In genomic region chr5:163459465-163459887, GRCh38 we compare ENCODE assay signal across 7 cellular contexts. TPM values are rescaled to one million over a fixed set of nuclear protein-coding genes. Genes with fewer than 3 reads are reported as not detected.
DNase-seq lines count a peak whose midpoint lies in the region; ATAC-seq, FAIRE-seq and TF ChIP-seq lines count a peak whose summit lies in the region.

No MANE protein-coding gene starts in this region.

- H3K9me3 Mint-ChIP-seq in GM23338 (peaks cover 3% of the 10 kb centered on the region; the same call in 2 of the 3 replicates), MCF 10A (ENCODE audit: unreplicated experiment) (no peaks in the 10 kb centered on the region)

- H3K27me3 Mint-ChIP-seq in GM23338 (ENCODE audit: insufficient read depth, low read depth, poor library complexity) (peaks cover 13% of the 10 kb centered on the region), MCF 10A (ENCODE audit: insufficient read depth, unreplicated experiment) (no peaks in the 10 kb centered on the region)

- BruUV-seq in MCF 10A (replicated peaks; lab: Mats Ljungman, UMichigan): TSS peak; percentile 69

- ATAC-seq in GM23338: no peak

- peak overlapping the region; percentile 100 for H3K27ac Mint-ChIP-seq in GM23338
- H3K27ac Mint-ChIP-seq in MCF 10A (ENCODE audit: low read depth, unreplicated experiment): peak overlapping the region; percentile 99

- peak overlapping the region; percentile 96 for H3K4me2 ChIP-seq in GM23338

- no peaks in the 10 kb centered on the region for H3K27me3 ChIP-seq in GM23338 (ENCODE audit: insufficient read depth)

- CTCF ChIA-PET in MCF 10A (lab: Yijun Ruan, JAX): interaction anchor here (1.5 to 7.3 kb wide), 9 partner anchors 9 to 1044 kb away, joined by 3 to 69 read pairs (median 13); partner anchors contain the start of gene CCNG1

- TF ChIP-seq CTCF in GM23338 (conservative IDR thresholded peaks at IDR 0.05; ENCODE audit: low read depth in 2 of 2) (no peak), MCF 10A (IDR thresholded peaks at IDR 0.05; ENCODE audit: unreplicated experiment) (no peak)

- H3K4me1 Mint-ChIP-seq in GM23338 (peaks cover 7% of the 10 kb centered on the region), MCF 10A (ENCODE audit: insufficient read depth, unreplicated experiment) (peaks cover 48% of the 10 kb centered on the region)

- H3K9me2 ChIP-seq in GM23338 (ENCODE audit: insufficient read depth): no peaks in the 10 kb centered on the region; the same call in 1 of the 2 replicates

- peaks cover 12% of the 10 kb centered on the region for H3K4me1 ChIP-seq in GM23338 (ENCODE audit: insufficient read depth)
- peaks cover 2% of the 10 kb centered on the region for H3K4me1 ChIP-seq in mesodermal cell (ENCODE audit: control insufficient read depth, insufficient read depth, low read length, poor library complexity, severe bottlenecking)

- H3K36me3 ChIP-seq in GM23338 (ENCODE audit: insufficient read depth) (peaks cover 17% of the 10 kb centered on the region; the same call in 1 of the 2 replicates), mesodermal cell (ENCODE audit: control insufficient read depth, insufficient read depth, low read length) (peaks cover 28% of the 10 kb centered on the region)

- H2AFZ ChIP-seq in GM23338: peak overlapping the region; percentile 86; the same call in 1 of the 2 replicates

- intact Hi-C loops in MCF 10A (cut with micrococcal nuclease): no loop called here

- H3K4me3 Mint-ChIP-seq in GM23338: peak overlapping the region; percentile 99
- H3K4me3 Mint-ChIP-seq in MCF 10A (ENCODE audit: unreplicated experiment): peak overlapping the region; percentile 83

- H3K4me3 ChIP-seq in GM23338: peak overlapping the region; percentile 79
- H3K4me3 ChIP-seq in mesodermal cell (ENCODE audit: extremely low read depth, insufficient read depth, low read length, poor library complexity, severe bottlenecking): peak overlapping the region; percentile 65

- POLR2A ChIA-PET in MCF 10A (lab: Yijun Ruan, JAX): interaction anchor here (0.7 to 11.4 kb wide), 12 partner anchors 11 to 1714 kb away, joined by 3 to 392 read pairs (median 16); partner anchors contain the start of genes CCNG1 and MAT2B

- peak; percentile 47 for FAIRE-seq in GM18507 (lab: Jason Lieb, UNC)

- DNase-seq in GM18507 (ENCODE audit: extremely low spot score, insufficient read length, low read depth) (no peak), GM23338 (ENCODE audit: low spot score) (peak; percentile 68), MV-4-11 (lab: John Stamatoyannopoulos, UW) (peak; percentile 51), MCF 10A (ENCODE audit: unreplicated experiment) (no peak), D341Med (ENCODE audit: low spot score) (no peak), midbrain (lab: John Stamatoyannopoulos, UW) (no peak)

- peaks cover 60% of the 10 kb centered on the region for H3K79me2 ChIP-seq in GM23338 (replicated peaks; ENCODE audit: insufficient read depth)

- WGBS in mesodermal cell (ENCODE audit: insufficient coverage in 2 of 2), 2 experiments: 0 to 4% methylated on average over 11 to 12 of the region's 18 CpGs

- H4K20me1 ChIP-seq in GM23338 (replicated peaks; ENCODE audit: insufficient read depth): no peaks in the 10 kb centered on the region

- H3F3A ChIP-seq in GM23338 (replicated peaks; ENCODE audit: low read depth): peaks cover 9% of the 10 kb centered on the region; the same call in 1 of the 2 replicates

- H3K36me3 Mint-ChIP-seq in GM23338 (ENCODE audit: low read depth) (peaks cover 36% of the 10 kb centered on the region), MCF 10A (ENCODE audit: insufficient read depth, unreplicated experiment) (peaks cover 55% of the 10 kb centered on the region)

- H3K9me3 ChIP-seq in mesodermal cell (ENCODE audit: control insufficient read depth, low read length): no peaks in the 10 kb centered on the region

- H3K27ac ChIP-seq in GM23338 (ENCODE audit: low read depth): peak overlapping the region; percentile 99
- peak overlapping the region; percentile 100 for H3K27ac ChIP-seq in mesodermal cell (ENCODE audit: low read depth, low read length, severe bottlenecking)

TF ChIP-seq in GM23338, 12 proteins besides CTCF, POLR2A, EP300 and RAD21 (continues in another document):
- TF ChIP-seq ETS1 (IDR thresholded peaks at IDR 0.05): no peak
- TF ChIP-seq CREB1 (CRISPR knock-in tag; IDR thresholded peaks at IDR 0.05; ENCODE audit: low read depth): no peak
- TF ChIP-seq NANOG (IDR thresholded peaks at IDR 0.05; ENCODE audit: borderline replicate concordance): no peak
- TF ChIP-seq REST (IDR thresholded peaks at IDR 0.05; ENCODE audit: unreplicated experiment): no peak
- TF ChIP-seq POLR2AphosphoS5 (IDR thresholded peaks at IDR 0.05; ENCODE audit: low read depth): no peak
- no peak for TF ChIP-seq ZNF114 (CRISPR knock-in tag; IDR thresholded peaks at IDR 0.05)
- no peak for TF ChIP-seq STAT1 (IDR thresholded peaks at IDR 0.05; ENCODE audit: unreplicated experiment)
- TF ChIP-seq JUNB (IDR thresholded peaks at IDR 0.05; ENCODE audit: unreplicated experiment): no peak

RNA-seq across cellular contexts. Expression of gene NUDCD2, which starts 0.4 kb away (rescaled TPM):
- 14.6 and 23.2 TPM in 2 replicates for total RNA-seq in GM23338 (2014; rRNA removed; shearing (Covaris generic))
- polyA plus RNA-seq in GM23338 (2016; fragmentation: Nextera tagmentation; extraction: Ambion mirVana): 112 and 123 TPM in 2 replicates
- total RNA-seq in MCF 10A (2022): 57.8 and 68.0 TPM in 2 replicates
- polyA plus RNA-seq in mesodermal cell (2013, experiment 1 of 2): 26.1 TPM
- polyA plus RNA-seq in mesodermal cell (2013, experiment 2 of 2): 33.0 TPM

RNA-seq across cellular contexts. Expression of gene HMMR, which starts 1.0 kb away (rescaled TPM):
- 54.8 and 77.9 TPM in 2 replicates for total RNA-seq in GM23338 (2014; rRNA removed; shearing (Covaris generic))
- 120 and 163 TPM in 2 replicates for polyA plus RNA-seq in GM23338 (2016; fragmentation: Nextera tagmentation; extraction: Ambion mirVana)
- total RNA-seq in MCF 10A (2022): 29.3 and 43.5 TPM in 2 replicates
- 49.7 TPM for polyA plus RNA-seq in mesodermal cell (2013, experiment 1 of 2)
- 82.2 TPM for polyA plus RNA-seq in mesodermal cell (2013, experiment 2 of 2)

RNA-seq across cellular contexts. Expression of gene CCNG1, which starts 22.1 kb away (rescaled TPM):
- 487 and 496 TPM in 2 replicates for total RNA-seq in GM23338 (2014; rRNA removed; shearing (Covaris generic))
- 431 and 489 TPM in 2 replicates for polyA plus RNA-seq in GM23338 (2016; fragmentation: Nextera tagmentation; extraction: Ambion mirVana)
- 169 and 196 TPM in 2 replicates for total RNA-seq in MCF 10A (2022)
- polyA plus RNA-seq in mesodermal cell (2013, experiment 1 of 2): 345 TPM
- 394 TPM for polyA plus RNA-seq in mesodermal cell (2013, experiment 2 of 2)

RNA-seq across cellular contexts. Expression of gene MAT2B, which starts 45.9 kb away (rescaled TPM):
- total RNA-seq in GM23338 (2014; rRNA removed; shearing (Covaris generic)): 110 and 120 TPM in 2 replicates
- polyA plus RNA-seq in GM23338 (2016; fragmentation: Nextera tagmentation; extraction: Ambion mirVana): 75.7 and 81.4 TPM in 2 replicates
- total RNA-seq in MCF 10A (2022): 67.5 and 70.9 TPM in 2 replicates
- 49.1 TPM for polyA plus RNA-seq in mesodermal cell (2013, experiment 1 of 2)
- polyA plus RNA-seq in mesodermal cell (2013, experiment 2 of 2): 52.3 TPM

Comparison
In these comparisons a context has a peak if more than half of its experiments do, and no peak if none do; other contexts are left out.
1. DNase-seq: peak in GM23338 (single experiment) and MV-4-11 (single experiment); none in GM18507 (single experiment), MCF 10A (single experiment), D341Med (single experiment) and midbrain (single experiment).